ENCODE assay signal across 22 cellular contexts in the genomic region with DNA sequence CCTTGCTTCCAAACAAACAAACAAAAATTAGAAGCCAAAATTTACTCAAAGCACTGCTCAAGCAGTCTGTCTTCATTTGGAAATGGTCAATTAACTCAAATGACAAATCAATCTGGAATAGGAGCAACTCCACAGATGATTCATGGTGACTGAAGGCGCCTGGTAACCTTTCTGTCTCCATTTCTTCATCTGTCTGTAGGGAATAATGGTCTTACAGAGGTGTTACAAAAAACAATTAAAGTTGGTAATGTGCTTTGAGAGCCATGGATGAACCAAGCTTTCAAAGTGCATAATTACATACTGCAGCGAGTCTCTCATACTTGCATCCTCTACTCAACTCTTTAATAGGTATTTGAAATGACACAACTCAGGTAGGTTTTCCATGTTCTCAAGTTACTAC.
"Had no signal": no experiment of that assay in that cellular context is flagged by ENCODE, and none has a peak within 500 bp of the region (broad histone marks: within the 10 kb centered on the region; RNA-seq: fewer than 3 reads in every experiment).

No MANE protein-coding gene starts in this region.

- H3K4me1 ChIP-seq: SJCRH30 had no signal

- H3K4me3 ChIP-seq: SJCRH30 had no signal

- ATAC-seq: activated CD4-positive, CD25-positive, alpha-beta regulatory T cell treated with anti-CD3 and anti-CD28 coated beads, Interleukin-2, amount 50 U/mL, for 24 hours; activated CD8-positive, alpha-beta T cell treated with anti-CD3 and anti-CD28 coated beads for 36 hours; activated T-cell treated with anti-CD3 and anti-CD28 coated beads, Interleukin-2, amount 50 U/mL, for 72 hours; Panc1 had no signal

- H3K36me3 ChIP-seq: SJCRH30, WERI-Rb-1 had no signal

- DNase-seq: activated CD4-positive, alpha-beta T cell treated with anti-CD3 and anti-CD28 coated beads for 4 hours; activated CD8-positive, alpha-beta memory T cell treated with anti-CD3 and anti-CD28 coated beads, Interleukin-2, amount 50 U/mL, for 4 hours; activated CD8-positive, alpha-beta T cell treated with anti-CD3 and anti-CD28 coated beads for 36 hours; activated gamma-delta T cell treated with Interleukin-2 at 50 U/mL for 16 hours; activated naive CD4-positive, alpha-beta T cell treated with anti-CD3 and anti-CD28 coated beads, Interleukin-2, amount 10 ng/mL, durations not matched to agents 7 days and 5 days; activated naive CD8-positive, alpha-beta T cell treated with anti-CD3 and anti-CD28 coated beads for 36 hours; activated T-cell treated with anti-CD3 and anti-CD28 coated beads, Interleukin-2, amount 50 U/mL, for 72 hours; central memory CD4-positive, alpha-beta T cell; Karpas-422; NCI-H1930; NCI-H526; NCI-H82; NK-92 treated with Interleukin-12 subunit alpha and Interleukin-12 subunit beta, amount 100 ng/mL, for 24 hours; OCI-M1; Right ventricle myocardium superior; SJCRH30; SK-N-SH; T-helper 1 cell; WERI-Rb-1 had no signal

- H3K9me3 ChIP-seq: SJCRH30, SK-N-SH had no signal

- H3K4me2 ChIP-seq: SK-N-SH had no signal

- H3K27ac ChIP-seq: RWPE1, SJCRH30, WERI-Rb-1 had no signal

- H3K27me3 ChIP-seq: SJCRH30 had no signal
